1 cellular context compared by ENCODE assay signal in the genomic region with DNA sequence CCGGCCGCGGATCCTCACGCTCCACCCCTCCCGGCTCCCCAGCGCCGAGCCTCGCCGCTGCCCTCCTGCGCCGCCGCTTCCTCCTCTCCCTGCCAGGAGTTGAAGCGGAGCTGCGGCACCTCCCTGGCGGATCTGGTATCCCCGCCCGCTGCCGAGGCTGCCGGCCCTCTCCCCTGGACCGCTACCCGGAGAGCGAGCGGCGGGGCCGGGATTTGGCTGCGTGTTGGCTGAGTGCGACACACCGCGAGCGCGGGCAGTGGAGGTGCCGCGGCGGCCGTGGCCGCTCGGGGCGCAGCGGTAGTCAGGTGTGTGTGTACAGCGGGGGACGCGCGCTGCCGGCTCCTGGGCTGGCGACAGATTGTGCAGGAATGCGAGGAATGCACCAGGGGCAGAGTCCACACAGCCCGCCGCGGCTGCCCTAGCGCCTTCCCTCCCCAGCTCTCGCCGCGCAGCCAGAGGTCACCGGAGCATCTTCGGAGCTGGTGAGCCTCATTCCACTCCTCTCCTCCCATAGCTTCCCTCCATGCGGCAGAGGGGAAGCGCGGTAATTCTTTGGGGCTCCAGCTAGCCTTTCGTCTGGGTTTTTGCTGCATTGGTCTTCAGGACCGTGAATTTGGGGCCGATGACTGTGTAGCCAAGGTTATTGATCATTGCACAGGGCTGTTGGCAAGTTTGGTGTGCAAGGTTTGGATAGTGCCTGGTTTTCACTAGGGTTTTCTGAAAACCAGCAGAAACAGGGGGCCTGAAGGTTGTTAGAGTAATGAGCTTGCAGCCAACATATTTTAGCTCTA.
TF ChIP-seq lines count a peak whose summit lies in the region.

No MANE protein-coding gene starts in this region.

TF ChIP-seq in HepG2, 621 proteins besides CTCF, POLR2A, EP300 and RAD21 (continued from another document and continues in another):
- TF ChIP-seq ZNF614 (CRISPR knock-in tag; IDR thresholded peaks at IDR 0.05; ENCODE audit: borderline replicate concordance) (peak; percentile 89; the same call in 1 of the 2 replicates), MIER2 (CRISPR knock-in tag; IDR thresholded peaks at IDR 0.05) (peak; percentile 87), ZNF230 (CRISPR knock-in tag; IDR thresholded peaks at IDR 0.05) (peak; percentile 96), NFRKB (IDR thresholded peaks at IDR 0.05) (no peak), XRCC5 (optimal IDR thresholded peaks at IDR 0.05; ENCODE audit: low read length) (peak; percentile 94), ZNF768 (CRISPR knock-in tag; IDR thresholded peaks at IDR 0.05) (peak; percentile 83), ZMYM3 (CRISPR knock-in tag; IDR thresholded peaks at IDR 0.05) (peak; percentile 94), ZNF557 (CRISPR knock-in tag; IDR thresholded peaks at IDR 0.05) (peak; percentile 69), ZNF292 (CRISPR knock-in tag; IDR thresholded peaks at IDR 0.05; ENCODE audit: borderline replicate concordance, low read depth) (peak; percentile 100), ZNF841 (CRISPR knock-in tag; IDR thresholded peaks at IDR 0.05; ENCODE audit: borderline replicate concordance) (peak; percentile 50; the same call in 1 of the 2 replicates), BCLAF1 (IDR thresholded peaks at IDR 0.05) (no peak), ZNF138 (CRISPR knock-in tag; IDR thresholded peaks at IDR 0.05; ENCODE audit: low read depth) (peak; percentile 86), IRF1 (CRISPR knock-in tag; IDR thresholded peaks at IDR 0.05; ENCODE audit: low read depth) (no peak; the same call in 1 of the 2 replicates), GLMP (CRISPR knock-in tag; IDR thresholded peaks at IDR 0.05; ENCODE audit: borderline replicate concordance) (no peak), FOXA3 (CRISPR knock-in tag; IDR thresholded peaks at IDR 0.05) (peak; percentile 94), ZNF792 (CRISPR knock-in tag; IDR thresholded peaks at IDR 0.05) (peak; percentile 99), ZNF749 (CRISPR knock-in tag; IDR thresholded peaks at IDR 0.05; ENCODE audit: borderline replicate concordance) (peak; percentile 94), ZNF710 (CRISPR knock-in tag; IDR thresholded peaks at IDR 0.05; ENCODE audit: borderline replicate concordance) (peak; percentile 95), SRSF1 (optimal IDR thresholded peaks at IDR 0.05; ENCODE audit: low read depth, low read length) (peak; percentile 47), HMGA1 (CRISPR knock-in tag; conservative IDR thresholded peaks at IDR 0.05) (no peak), ATRX (CRISPR knock-in tag; IDR thresholded peaks at IDR 0.05; ENCODE audit: borderline replicate concordance) (no peak), KDM5A (IDR thresholded peaks at IDR 0.05; ENCODE audit: borderline replicate concordance, low read length) (peak; percentile 79; the same call in 1 of the 2 replicates), NFKB2 (CRISPR knock-in tag; IDR thresholded peaks at IDR 0.05; ENCODE audit: borderline replicate concordance) (peak; percentile 97; the same call in 1 of the 2 replicates), ZNF180 (CRISPR knock-in tag; IDR thresholded peaks at IDR 0.05; ENCODE audit: borderline replicate concordance, low read depth) (no peak), CENPT (CRISPR knock-in tag; IDR thresholded peaks at IDR 0.05; ENCODE audit: low read depth) (peak; percentile 75; the same call in 1 of the 2 replicates), TBP (CRISPR knock-in tag; IDR thresholded peaks at IDR 0.05) (peak; percentile 90; the same call in 1 of the 2 replicates), HNF4A (CRISPR knock-in tag; IDR thresholded peaks at IDR 0.05) (peak; percentile 99), ZSCAN25 (CRISPR knock-in tag; IDR thresholded peaks at IDR 0.05) (peak; percentile 99), ELF4 (CRISPR knock-in tag; IDR thresholded peaks at IDR 0.05; ENCODE audit: borderline replicate concordance) (no peak), NFE2L1 (CRISPR knock-in tag; IDR thresholded peaks at IDR 0.05; ENCODE audit: borderline replicate concordance) (no peak; the same call in 1 of the 2 replicates), KLF15 (CRISPR knock-in tag; IDR thresholded peaks at IDR 0.05; ENCODE audit: borderline replicate concordance) (peak; percentile 32; the same call in 1 of the 2 replicates), ZNF629 (CRISPR knock-in tag; conservative IDR thresholded peaks at IDR 0.05) (peak; percentile 74), ATAD3A (CRISPR knock-in tag; IDR thresholded peaks at IDR 0.05) (peak; percentile 79; the same call in 1 of the 2 replicates), NFE2 (CRISPR knock-in tag; IDR thresholded peaks at IDR 0.05) (no peak), ZNF740 (CRISPR knock-in tag; IDR thresholded peaks at IDR 0.05) (no peak; the same call in 1 of the 2 replicates), FOXM1 (CRISPR knock-in tag; IDR thresholded peaks at IDR 0.05) (no peak), NR1H2 (CRISPR knock-in tag; IDR thresholded peaks at IDR 0.05; ENCODE audit: borderline replicate concordance, low read depth) (peak; percentile 95; the same call in 1 of the 2 replicates), ZNF432 (CRISPR knock-in tag; IDR thresholded peaks at IDR 0.05; ENCODE audit: borderline replicate concordance) (no peak), ZNF274 (CRISPR knock-in tag; IDR thresholded peaks at IDR 0.05) (no peak)
- TF ChIP-seq, protein P1, sequence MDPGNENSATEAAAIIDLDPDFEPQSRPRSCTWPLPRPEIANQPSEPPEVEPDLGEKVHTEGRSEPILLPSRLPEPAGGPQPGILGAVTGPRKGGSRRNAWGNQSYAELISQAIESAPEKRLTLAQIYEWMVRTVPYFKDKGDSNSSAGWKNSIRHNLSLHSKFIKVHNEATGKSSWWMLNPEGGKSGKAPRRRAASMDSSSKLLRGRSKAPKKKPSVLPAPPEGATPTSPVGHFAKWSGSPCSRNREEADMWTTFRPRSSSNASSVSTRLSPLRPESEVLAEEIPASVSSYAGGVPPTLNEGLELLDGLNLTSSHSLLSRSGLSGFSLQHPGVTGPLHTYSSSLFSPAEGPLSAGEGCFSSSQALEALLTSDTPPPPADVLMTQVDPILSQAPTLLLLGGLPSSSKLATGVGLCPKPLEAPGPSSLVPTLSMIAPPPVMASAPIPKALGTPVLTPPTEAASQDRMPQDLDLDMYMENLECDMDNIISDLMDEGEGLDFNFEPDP (CRISPR knock-in tag; conservative IDR thresholded peaks at IDR 0.05): peak; percentile 99
- TF ChIP-seq, protein P2, sequence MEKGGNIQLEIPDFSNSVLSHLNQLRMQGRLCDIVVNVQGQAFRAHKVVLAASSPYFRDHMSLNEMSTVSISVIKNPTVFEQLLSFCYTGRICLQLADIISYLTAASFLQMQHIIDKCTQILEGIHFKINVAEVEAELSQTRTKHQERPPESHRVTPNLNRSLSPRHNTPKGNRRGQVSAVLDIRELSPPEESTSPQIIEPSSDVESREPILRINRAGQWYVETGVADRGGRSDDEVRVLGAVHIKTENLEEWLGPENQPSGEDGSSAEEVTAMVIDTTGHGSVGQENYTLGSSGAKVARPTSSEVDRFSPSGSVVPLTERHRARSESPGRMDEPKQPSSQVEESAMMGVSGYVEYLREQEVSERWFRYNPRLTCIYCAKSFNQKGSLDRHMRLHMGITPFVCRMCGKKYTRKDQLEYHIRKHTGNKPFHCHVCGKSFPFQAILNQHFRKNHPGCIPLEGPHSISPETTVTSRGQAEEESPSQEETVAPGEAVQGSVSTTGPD (CRISPR knock-in tag; IDR thresholded peaks at IDR 0.05): peak; percentile 25; the same call in 1 of the 2 replicates
- TF ChIP-seq, protein P3, sequence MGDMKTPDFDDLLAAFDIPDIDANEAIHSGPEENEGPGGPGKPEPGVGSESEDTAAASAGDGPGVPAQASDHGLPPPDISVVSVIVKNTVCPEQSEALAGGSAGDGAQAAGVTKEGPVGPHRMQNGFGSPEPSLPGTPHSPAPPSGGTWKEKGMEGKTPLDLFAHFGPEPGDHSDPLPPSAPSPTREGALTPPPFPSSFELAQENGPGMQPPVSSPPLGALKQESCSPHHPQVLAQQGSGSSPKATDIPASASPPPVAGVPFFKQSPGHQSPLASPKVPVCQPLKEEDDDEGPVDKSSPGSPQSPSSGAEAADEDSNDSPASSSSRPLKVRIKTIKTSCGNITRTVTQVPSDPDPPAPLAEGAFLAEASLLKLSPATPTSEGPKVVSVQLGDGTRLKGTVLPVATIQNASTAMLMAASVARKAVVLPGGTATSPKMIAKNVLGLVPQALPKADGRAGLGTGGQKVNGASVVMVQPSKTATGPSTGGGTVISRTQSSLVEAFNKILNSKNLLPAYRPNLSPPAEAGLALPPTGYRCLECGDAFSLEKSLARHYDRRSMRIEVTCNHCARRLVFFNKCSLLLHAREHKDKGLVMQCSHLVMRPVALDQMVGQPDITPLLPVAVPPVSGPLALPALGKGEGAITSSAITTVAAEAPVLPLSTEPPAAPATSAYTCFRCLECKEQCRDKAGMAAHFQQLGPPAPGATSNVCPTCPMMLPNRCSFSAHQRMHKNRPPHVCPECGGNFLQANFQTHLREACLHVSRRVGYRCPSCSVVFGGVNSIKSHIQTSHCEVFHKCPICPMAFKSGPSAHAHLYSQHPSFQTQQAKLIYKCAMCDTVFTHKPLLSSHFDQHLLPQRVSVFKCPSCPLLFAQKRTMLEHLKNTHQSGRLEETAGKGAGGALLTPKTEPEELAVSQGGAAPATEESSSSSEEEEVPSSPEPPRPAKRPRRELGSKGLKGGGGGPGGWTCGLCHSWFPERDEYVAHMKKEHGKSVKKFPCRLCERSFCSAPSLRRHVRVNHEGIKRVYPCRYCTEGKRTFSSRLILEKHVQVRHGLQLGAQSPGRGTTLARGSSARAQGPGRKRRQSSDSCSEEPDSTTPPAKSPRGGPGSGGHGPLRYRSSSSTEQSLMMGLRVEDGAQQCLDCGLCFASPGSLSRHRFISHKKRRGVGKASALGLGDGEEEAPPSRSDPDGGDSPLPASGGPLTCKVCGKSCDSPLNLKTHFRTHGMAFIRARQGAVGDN (CRISPR knock-in tag; IDR thresholded peaks at IDR 0.05): peak; percentile 97
- TF ChIP-seq, protein P4, sequence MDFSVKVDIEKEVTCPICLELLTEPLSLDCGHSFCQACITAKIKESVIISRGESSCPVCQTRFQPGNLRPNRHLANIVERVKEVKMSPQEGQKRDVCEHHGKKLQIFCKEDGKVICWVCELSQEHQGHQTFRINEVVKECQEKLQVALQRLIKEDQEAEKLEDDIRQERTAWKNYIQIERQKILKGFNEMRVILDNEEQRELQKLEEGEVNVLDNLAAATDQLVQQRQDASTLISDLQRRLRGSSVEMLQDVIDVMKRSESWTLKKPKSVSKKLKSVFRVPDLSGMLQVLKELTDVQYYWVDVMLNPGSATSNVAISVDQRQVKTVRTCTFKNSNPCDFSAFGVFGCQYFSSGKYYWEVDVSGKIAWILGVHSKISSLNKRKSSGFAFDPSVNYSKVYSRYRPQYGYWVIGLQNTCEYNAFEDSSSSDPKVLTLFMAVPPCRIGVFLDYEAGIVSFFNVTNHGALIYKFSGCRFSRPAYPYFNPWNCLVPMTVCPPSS (IDR thresholded peaks at IDR 0.05): no peak
- TF ChIP-seq, protein P5, sequence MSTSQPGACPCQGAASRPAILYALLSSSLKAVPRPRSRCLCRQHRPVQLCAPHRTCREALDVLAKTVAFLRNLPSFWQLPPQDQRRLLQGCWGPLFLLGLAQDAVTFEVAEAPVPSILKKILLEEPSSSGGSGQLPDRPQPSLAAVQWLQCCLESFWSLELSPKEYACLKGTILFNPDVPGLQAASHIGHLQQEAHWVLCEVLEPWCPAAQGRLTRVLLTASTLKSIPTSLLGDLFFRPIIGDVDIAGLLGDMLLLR (CRISPR knock-in tag; IDR thresholded peaks at IDR 0.05): peak; percentile 90; the same call in 1 of the 2 replicates
